Comparison of ENCODE assay signal across 10 cellular contexts in the genomic region with DNA sequence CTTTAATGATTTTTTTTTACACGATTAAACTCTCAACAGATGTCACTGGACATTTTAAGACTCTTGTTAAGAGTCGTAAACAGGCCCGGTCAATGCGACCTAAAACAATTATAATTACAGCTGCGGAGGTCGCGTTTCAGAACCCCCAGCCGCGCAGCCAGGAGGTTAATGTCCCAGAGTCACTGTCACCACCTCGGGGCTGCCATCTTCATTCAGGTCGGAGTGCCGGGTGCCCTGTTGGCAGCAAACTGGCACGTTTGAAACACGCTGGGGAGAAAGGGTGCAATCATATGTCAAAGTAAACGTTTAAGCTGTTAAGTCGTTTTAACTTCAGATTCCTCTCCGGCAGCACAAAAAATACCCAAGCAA. TPM values are rescaled to one million over a fixed set of nuclear protein-coding genes. Genes with fewer than 3 reads are reported as not detected.
DNase-seq lines count a peak whose midpoint lies in the region; ATAC-seq, FAIRE-seq and TF ChIP-seq lines count a peak whose summit lies in the region.
"Had no signal": no experiment of that assay in that cellular context is flagged by ENCODE, and none has a peak within 500 bp of the region (broad histone marks: within the 10 kb centered on the region; RNA-seq: fewer than 3 reads in every experiment).

No MANE protein-coding gene starts in this region.

- intact Hi-C loops in GM12878 (cut with micrococcal nuclease; ENCODE audit: unreplicated experiment): no loop called here

- TF ChIP-seq EP300 in GM12878 (IDR thresholded peaks at IDR 0.05; ENCODE audit: borderline replicate concordance in 1 of 2, control insufficient read depth in 1 of 2, low read depth in 2 of 2, low read length in 2 of 2): no peak

- peak overlapping the region; percentile 53; the same call in 1 of the 2 replicates for H3K4me3 ChIP-seq in GM12878
- peak overlapping the region; percentile 59 for H3K4me3 ChIP-seq in mesodermal cell (ENCODE audit: extremely low read depth, insufficient read depth, low read length, poor library complexity, severe bottlenecking)

- no peaks in the 10 kb centered on the region for H4K20me1 ChIP-seq in GM12878 (ENCODE audit: control insufficient read depth, insufficient read depth)

- SMC1A ChIA-PET in GM12878 (lab: Charles Lee; ENCODE audit: uncharacterized antibody, unreplicated experiment): no interaction called here

- H3K4me1 ChIP-seq in GM12878 (ENCODE audit: control insufficient read depth, insufficient read depth, low read length) (no peaks in the 10 kb centered on the region), mesodermal cell (ENCODE audit: control insufficient read depth, insufficient read depth, low read length, poor library complexity, severe bottlenecking) (no peaks in the 10 kb centered on the region)

- no peak for DNase-seq in HEK293T (ENCODE audit: extremely low spot score)
- DNase-seq in GM12878 (ENCODE audit: low read depth, low spot score): no peak
- no peak for DNase-seq in HT-29 (ENCODE audit: low spot score)

- H3K9me3 ChIP-seq in GM12878 (replicated peaks; ENCODE audit: control insufficient read depth, insufficient read depth, low read length) (no peaks in the 10 kb centered on the region), mesodermal cell (ENCODE audit: control insufficient read depth, low read length) (no peaks in the 10 kb centered on the region)

- CTCF ChIA-PET in HEK293T (lab: Yijun Ruan, JAX): no interaction called here
- CTCF ChIA-PET in GM12878 (lab: Yijun Ruan, JAX): no interaction called here

- H3K79me2 ChIP-seq in GM12878 (ENCODE audit: control insufficient read depth, insufficient read depth, low read length): no peaks in the 10 kb centered on the region

- no peak overlapping the region for H3K9ac ChIP-seq in GM12878 (ENCODE audit: control insufficient read depth, insufficient read depth, low read length)

- POLR2A ChIA-PET in HEK293T (lab: Yijun Ruan, JAX) (no interaction called here), GM12878 (lab: Charles Lee) (no interaction called here)

- in situ Hi-C loops in GM12878 (cut with MboI): no loop called here

- RAD21 ChIA-PET in GM12878 (lab: Charles Lee; ENCODE audit: unreplicated experiment): no interaction called here

- no TSS peak for BruUV-seq in GM12878 (replicated peaks; lab: Mats Ljungman, UMichigan)

- no peak overlapping the region for H3K4me2 ChIP-seq in GM12878 (ENCODE audit: control insufficient read depth, insufficient read depth)

- no peak for TF ChIP-seq RAD21 in GM12878 (IDR thresholded peaks at IDR 0.05; ENCODE audit: insufficient read depth, low read depth, low read length)

- no peak for TF ChIP-seq POLR2A in GM12878 (IDR thresholded peaks at IDR 0.05; ENCODE audit: low read depth, low read length)

- TF ChIP-seq CTCF in 22Rv1 (IDR thresholded peaks at IDR 0.05) (no peak; the same call in 1 of the 2 replicates), GM12878 (IDR thresholded peaks at IDR 0.05 in 2 of 3, conservative IDR thresholded peaks at IDR 0.05 in 1 of 3; ENCODE audit: control insufficient read depth in 2 of 3, extremely low read depth in 1 of 3, insufficient read depth in 1 of 3, low read depth in 3 of 3, low read length in 3 of 3) (no peak)

- H3K36me3 ChIP-seq in GM12878 (ENCODE audit: control insufficient read depth in 2 of 2, insufficient read depth in 2 of 2, low read length in 1 of 2) (no peaks in the 10 kb centered on the region), mesodermal cell (ENCODE audit: control insufficient read depth, insufficient read depth, low read length) (no peaks in the 10 kb centered on the region)

- no peak for ATAC-seq in GM12878
- no peak for ATAC-seq in esophagus mucosa
- ATAC-seq in HG03460 (IDR thresholded peaks at IDR 0.05; ENCODE audit: unreplicated experiment): no peak
- no peak for ATAC-seq in GM18867 (IDR thresholded peaks at IDR 0.05; ENCODE audit: unreplicated experiment)

- H2AFZ ChIP-seq in GM12878 (ENCODE audit: control insufficient read depth, low read depth, low read length): no peak overlapping the region

- H3K27ac ChIP-seq in 22Rv1: peak overlapping the region; percentile 63
- H3K27ac ChIP-seq in GM12878 (ENCODE audit: control insufficient read depth, insufficient read depth): no peak overlapping the region
- H3K27ac ChIP-seq in mesodermal cell (ENCODE audit: low read depth, low read length, severe bottlenecking): peak overlapping the region; percentile 80

- H3K27me3 ChIP-seq in GM12878 (replicated peaks in 1 of 2; ENCODE audit: control insufficient read depth in 2 of 2, insufficient read depth in 2 of 2, low read length in 1 of 2): peaks cover 0 to 1% of the 10 kb centered on the region in 2 experiments

- FAIRE-seq in GM12878 (lab: Jason Lieb, UNC): no peak
- FAIRE-seq: GM12892 had no signal

- 24% methylated on average over 17 of the region's 17 CpGs for WGBS in GM12878 (ENCODE audit: insufficient coverage, insufficient replicate concordance, low lambda C conversion rate, missing lambda C conversion rate)
- 3 to 12% methylated on average over 13 to 17 of the region's 17 CpGs for WGBS in mesodermal cell (ENCODE audit: insufficient coverage in 2 of 2), 2 experiments

TF ChIP-seq in HEK293T, 16 proteins besides CTCF, POLR2A, EP300 and RAD21:
- TF ChIP-seq L3MBTL2 (conservative IDR thresholded peaks at IDR 0.05) (0 out of 2 replicates have a peak, but pooled peaks have one; percentile 7), LEF1 (IDR thresholded peaks at IDR 0.05; ENCODE audit: borderline replicate concordance) (no peak)
- TF ChIP-seq, protein P1, sequence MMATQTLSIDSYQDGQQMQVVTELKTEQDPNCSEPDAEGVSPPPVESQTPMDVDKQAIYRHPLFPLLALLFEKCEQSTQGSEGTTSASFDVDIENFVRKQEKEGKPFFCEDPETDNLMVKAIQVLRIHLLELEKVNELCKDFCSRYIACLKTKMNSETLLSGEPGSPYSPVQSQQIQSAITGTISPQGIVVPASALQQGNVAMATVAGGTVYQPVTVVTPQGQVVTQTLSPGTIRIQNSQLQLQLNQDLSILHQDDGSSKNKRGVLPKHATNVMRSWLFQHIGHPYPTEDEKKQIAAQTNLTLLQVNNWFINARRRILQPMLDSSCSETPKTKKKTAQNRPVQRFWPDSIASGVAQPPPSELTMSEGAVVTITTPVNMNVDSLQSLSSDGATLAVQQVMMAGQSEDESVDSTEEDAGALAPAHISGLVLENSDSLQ (IDR thresholded peaks at IDR 0.05): no peak

TF ChIP-seq in GM12878, 131 proteins besides CTCF, POLR2A, EP300 and RAD21 (continues in another document):
- TF ChIP-seq, protein P1 (IDR thresholded peaks at IDR 0.05): no peak
- TF ChIP-seq EZH2 (IDR thresholded peaks at IDR 0.05; ENCODE audit: borderline replicate concordance, control insufficient read depth, low read depth, low read length) (no peak), CHD1 (IDR thresholded peaks at IDR 0.05; ENCODE audit: low read depth, low read length) (no peak)
- TF ChIP-seq, protein P2, sequence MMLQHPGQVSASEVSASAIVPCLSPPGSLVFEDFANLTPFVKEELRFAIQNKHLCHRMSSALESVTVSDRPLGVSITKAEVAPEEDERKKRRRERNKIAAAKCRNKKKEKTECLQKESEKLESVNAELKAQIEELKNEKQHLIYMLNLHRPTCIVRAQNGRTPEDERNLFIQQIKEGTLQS (IDR thresholded peaks at IDR 0.05; ENCODE audit: borderline replicate concordance, extremely low read depth, low read depth, low read length): no peak

RNA-seq across cellular contexts. Expression of a gene that starts 0.7 kb away (rescaled TPM):
- 0.65 TPM in 1 of 2 replicates, not detected in the other for total RNA-seq in GM12878 (2013; cell fraction: nucleolus; rRNA removed)
- total RNA-seq in GM12878 (2014; rRNA removed) (not detected in 2 replicates), GM12878 (2014; rRNA removed; fragmentation: Illumina TruSeq; extraction: Trizol) (not detected in 2 replicates), GM12878 (2021) (0.08 TPM in 1 of 2 replicates, not detected in the other), esophagus mucosa (not detected)
- polyA plus RNA-seq in GM12878 (2011; ENCODE audit: low read depth): not detected
- polyA plus RNA-seq in GM12878 (2011; rRNA removed) (0.03 and 0.19 TPM in 2 replicates), GM12878 (2014; fragmentation: Illumina TruSeq; extraction: Trizol) (not detected in 2 replicates), GM12878 (2014; fragmentation: Nextera tagmentation; extraction: Ambion mirVana) (not detected), GM12878 (2014; rRNA removed) (0.35 TPM in 1 of 2 replicates, not detected in the other), GM12878 (2016; fragmentation: Nextera tagmentation; extraction: Ambion mirVana) (not detected)
- polyA plus RNA-seq in GM12878 (2011; cell fraction: cytosol; rRNA removed): 0.05 and 0.09 TPM in 2 replicates
- 0.30 and 0.41 TPM in 2 replicates for polyA plus RNA-seq in GM12878 (2011; cell fraction: nucleus; rRNA removed)
- 0.04 TPM in 1 of 2 replicates, not detected in the other for polyA plus RNA-seq in GM12878 (2012)
- polyA minus RNA-seq in GM12878 (2011; rRNA and poly(A)+ RNA removed): not detected in 2 replicates
- polyA minus RNA-seq in GM12878 (2011; cell fraction: cytosol; rRNA and poly(A)+ RNA removed): not detected in 2 replicates
- 0.77 TPM in 1 of 2 replicates, not detected in the other for polyA minus RNA-seq in GM12878 (2011; cell fraction: nucleus; rRNA and poly(A)+ RNA removed)
- polyA plus RNA-seq in mesodermal cell (2013, experiment 1 of 2): 7.4 TPM
- 5.6 TPM for polyA plus RNA-seq in mesodermal cell (2013, experiment 2 of 2)
- not detected in 2 replicates for total RNA-seq in HT-29 (2014; rRNA removed; shearing (Covaris generic))
- total RNA-seq: glomerular endothelial cell had no signal
